In genomic region chr16:2926660-2927646, GRCh38 we compare ENCODE assay signal across 8 cellular contexts. TPM values are rescaled to one million over a fixed set of nuclear protein-coding genes. Genes with fewer than 3 reads are reported as not detected.
DNase-seq lines count a peak whose midpoint lies in the region; ATAC-seq and TF ChIP-seq lines count a peak whose summit lies in the region.

No MANE protein-coding gene starts in this region.

- H3K27ac ChIP-seq in liver (ENCODE audit: low read depth in 1 of 2, low read length in 2 of 2): no peak overlapping the region

- H3K9me3 Mint-ChIP-seq in activated CD4-positive, alpha-beta T cell treated with anti-CD3 and anti-CD28 coated beads, Interleukin-2, amount 10 ng/mL, durations not matched to agents 24 days and 14 days: no peaks in the 10 kb centered on the region

- H3K36me3 ChIP-seq in liver (ENCODE audit: control insufficient read depth in 4 of 4, insufficient read depth in 3 of 4, low read depth in 1 of 4, low read length in 3 of 4): peaks cover 0 to 10% (median 6%) of the 10 kb centered on the region in 4 donors

- WGBS in liver: 19% methylated on average over 23 of the region's 23 CpGs

- H3K4me1 ChIP-seq in liver (ENCODE audit: control insufficient read depth in 4 of 4, insufficient read depth in 4 of 4, low read length in 3 of 4): peaks cover 2 to 7% (median 5%) of the 10 kb centered on the region in 4 donors

- H3K36me3 Mint-ChIP-seq in activated CD4-positive, alpha-beta T cell treated with anti-CD3 and anti-CD28 coated beads, Interleukin-2, amount 10 ng/mL, durations not matched to agents 24 days and 14 days (ENCODE audit: low read depth): peaks cover 6% of the 10 kb centered on the region

- no peaks in the 10 kb centered on the region for H3K27me3 ChIP-seq in liver (ENCODE audit: control insufficient read depth in 4 of 4, insufficient read depth in 4 of 4, low read length in 3 of 4)

- no peaks in the 10 kb centered on the region for H3K27me3 Mint-ChIP-seq in activated CD4-positive, alpha-beta T cell treated with anti-CD3 and anti-CD28 coated beads, Interleukin-2, amount 10 ng/mL, durations not matched to agents 24 days and 14 days

- H3K9ac ChIP-seq in liver (ENCODE audit: low read depth in 1 of 2, low read length in 2 of 2): no peak overlapping the region

- ATAC-seq in HG03175 (IDR thresholded peaks at IDR 0.05; ENCODE audit: unreplicated experiment) (peak; percentile 67), GM18519 (IDR thresholded peaks at IDR 0.05; ENCODE audit: low FRiP score, unreplicated experiment) (no peak)

- DNase-seq in DMS153 treated with DMSO at 0.1 percent for 48 hours (lab: John Stamatoyannopoulos, UW; ENCODE audit: unreplicated experiment): peak; percentile 86
- DNase-seq in NCI-H526 treated with DMSO at 0.1 percent for 48 hours (lab: John Stamatoyannopoulos, UW): peak; percentile 22
- peak; percentile 97 for DNase-seq in activated CD4-positive, alpha-beta T cell treated with anti-CD3 and anti-CD28 coated beads, Interleukin-2, amount 10 ng/mL, durations not matched to agents 24 days and 14 days
- peak; percentile 90 for DNase-seq in choroid plexus epithelial cell (ENCODE audit: low read depth)
- peak; percentile 82 for DNase-seq in stimulated activated CD4-positive, alpha-beta T cell treated with anti-CD3 and anti-CD28 coated beads, Interleukin-4, amount 100 ng/mL, for 1 hour

- H3K4me3 Mint-ChIP-seq in activated CD4-positive, alpha-beta T cell treated with anti-CD3 and anti-CD28 coated beads, Interleukin-2, amount 10 ng/mL, durations not matched to agents 24 days and 14 days: no peak overlapping the region

- no peak overlapping the region for H3K27ac Mint-ChIP-seq in activated CD4-positive, alpha-beta T cell treated with anti-CD3 and anti-CD28 coated beads, Interleukin-2, amount 10 ng/mL, durations not matched to agents 24 days and 14 days

- no peaks in the 10 kb centered on the region for H3K9me3 ChIP-seq in liver (ENCODE audit: control insufficient read depth in 4 of 4, low read length in 3 of 4)

- H3K4me3 ChIP-seq in choroid plexus epithelial cell (ENCODE audit: low read depth, low read length) (peak overlapping the region; percentile 45), liver (ENCODE audit: low read depth in 1 of 3, low read length in 3 of 3) (no peak overlapping the region)

- peaks cover 16% of the 10 kb centered on the region for H3K4me1 Mint-ChIP-seq in activated CD4-positive, alpha-beta T cell treated with anti-CD3 and anti-CD28 coated beads, Interleukin-2, amount 10 ng/mL, durations not matched to agents 24 days and 14 days

- peak; percentile 88 for TF ChIP-seq CTCF in choroid plexus epithelial cell (conservative IDR thresholded peaks at IDR 0.05; ENCODE audit: low read depth, low read length)
- TF ChIP-seq CTCF in liver (IDR thresholded peaks at IDR 0.05; ENCODE audit: low read depth, low read length, missing input control): peak; percentile 96

- peak; percentile 85 to 91 for TF ChIP-seq RAD21 in liver (IDR thresholded peaks at IDR 0.05)

- intact Hi-C loops in activated CD4-positive, alpha-beta T cell treated with anti-CD3 and anti-CD28 coated beads, Interleukin-2, amount 10 ng/mL, durations not matched to agents 24 days and 14 days (cut with micrococcal nuclease): loop anchor here (2.0 kb wide), 2 partner anchors 16 to 52 kb away; partner anchors contain the start of gene FLYWCH1

TF ChIP-seq in liver, 16 proteins besides CTCF, POLR2A, EP300 and RAD21:
- TF ChIP-seq TAF1 (conservative IDR thresholded peaks at IDR 0.05): no peak
- TF ChIP-seq ATF3 (IDR thresholded peaks at IDR 0.05): no peak
- no peak for TF ChIP-seq GABPA (IDR thresholded peaks at IDR 0.05 in 1 of 2, conservative IDR thresholded peaks at IDR 0.05 in 1 of 2)
- TF ChIP-seq EGR1 (IDR thresholded peaks at IDR 0.05; ENCODE audit: low read depth in 2 of 2): no peak
- TF ChIP-seq MAX (IDR thresholded peaks at IDR 0.05): no peak
TF ChIP-seq in liver: peak in this region for 0.

RNA-seq across cellular contexts. Expression of gene FLYWCH1, which starts 15.2 kb away (rescaled TPM):
- total RNA-seq in activated CD4-positive, alpha-beta T cell treated with anti-CD3 and anti-CD28 coated beads, Interleukin-2, amount 10 ng/mL, durations not matched to agents 24 days and 14 days: 63.9 and 64.5 TPM in 2 replicates
- total RNA-seq in liver: 10 to 100 TPM in 1 of 2 donors, 1 to 10 TPM in 1; 6.2 to 12.2 TPM
- polyA plus RNA-seq in liver: 1 to 10 TPM; 3.9 to 9.5 TPM

RNA-seq across cellular contexts. Expression of gene KREMEN2, which starts 37.1 kb away (rescaled TPM):
- total RNA-seq in activated CD4-positive, alpha-beta T cell treated with anti-CD3 and anti-CD28 coated beads, Interleukin-2, amount 10 ng/mL, durations not matched to agents 24 days and 14 days: 0.17 and 0.28 TPM in 2 replicates
- total RNA-seq in liver: not detected
- not detected for polyA plus RNA-seq in liver

RNA-seq across cellular contexts. Expression of gene PAQR4, which starts 42.2 kb away (rescaled TPM):
- total RNA-seq in activated CD4-positive, alpha-beta T cell treated with anti-CD3 and anti-CD28 coated beads, Interleukin-2, amount 10 ng/mL, durations not matched to agents 24 days and 14 days: 41.0 and 43.3 TPM in 2 replicates
- 1 to 10 TPM in 1 of 2 donors, under 1 TPM in 1; 0.92 to 9.9 TPM for total RNA-seq in liver
- polyA plus RNA-seq in liver: 1 to 10 TPM in 1 of 2 donors, under 1 TPM in 1; 0.63 to 3.0 TPM

RNA-seq across cellular contexts. Expression of gene FLYWCH2, which starts 43.9 kb away (rescaled TPM):
- total RNA-seq in activated CD4-positive, alpha-beta T cell treated with anti-CD3 and anti-CD28 coated beads, Interleukin-2, amount 10 ng/mL, durations not matched to agents 24 days and 14 days: 21.2 and 22.2 TPM in 2 replicates
- 10 to 100 TPM in 1 of 2 donors, 1 to 10 TPM in 1; 7.1 to 21.0 TPM for total RNA-seq in liver
- polyA plus RNA-seq in liver: 10 to 100 TPM in 1 of 2 donors, 1 to 10 TPM in 1; 4.9 to 10.2 TPM

RNA-seq across cellular contexts. Expression of gene PKMYT1, which starts 53.3 kb away (rescaled TPM):
- total RNA-seq in activated CD4-positive, alpha-beta T cell treated with anti-CD3 and anti-CD28 coated beads, Interleukin-2, amount 10 ng/mL, durations not matched to agents 24 days and 14 days: 152 TPM in 2 replicates
- total RNA-seq in liver: 10 to 100 TPM in 1 of 2 donors, under 1 TPM in 1; 0.50 to 15.8 TPM
- 1 to 10 TPM; 1.7 to 3.4 TPM for polyA plus RNA-seq in liver

Comparison
In these comparisons a context has a peak if more than half of its experiments do, and no peak if none do; other contexts are left out.
1. DNase-seq: peak in every context shown above with its lines; median percentile 97 in activated CD4-positive, alpha-beta T cell treated with anti-CD3 and anti-CD28 coated beads, Interleukin-2, amount 10 ng/mL, durations not matched to agents 24 days and 14 days; 90 in choroid plexus epithelial cell; 86 in DMS153 treated with DMSO at 0.1 percent for 48 hours; 82 in stimulated activated CD4-positive, alpha-beta T cell treated with anti-CD3 and anti-CD28 coated beads, Interleukin-4, amount 100 ng/mL, for 1 hour; 22 in NCI-H526 treated with DMSO at 0.1 percent for 48 hours.